6 cellular contexts compared by ENCODE assay signal in the genomic region with DNA sequence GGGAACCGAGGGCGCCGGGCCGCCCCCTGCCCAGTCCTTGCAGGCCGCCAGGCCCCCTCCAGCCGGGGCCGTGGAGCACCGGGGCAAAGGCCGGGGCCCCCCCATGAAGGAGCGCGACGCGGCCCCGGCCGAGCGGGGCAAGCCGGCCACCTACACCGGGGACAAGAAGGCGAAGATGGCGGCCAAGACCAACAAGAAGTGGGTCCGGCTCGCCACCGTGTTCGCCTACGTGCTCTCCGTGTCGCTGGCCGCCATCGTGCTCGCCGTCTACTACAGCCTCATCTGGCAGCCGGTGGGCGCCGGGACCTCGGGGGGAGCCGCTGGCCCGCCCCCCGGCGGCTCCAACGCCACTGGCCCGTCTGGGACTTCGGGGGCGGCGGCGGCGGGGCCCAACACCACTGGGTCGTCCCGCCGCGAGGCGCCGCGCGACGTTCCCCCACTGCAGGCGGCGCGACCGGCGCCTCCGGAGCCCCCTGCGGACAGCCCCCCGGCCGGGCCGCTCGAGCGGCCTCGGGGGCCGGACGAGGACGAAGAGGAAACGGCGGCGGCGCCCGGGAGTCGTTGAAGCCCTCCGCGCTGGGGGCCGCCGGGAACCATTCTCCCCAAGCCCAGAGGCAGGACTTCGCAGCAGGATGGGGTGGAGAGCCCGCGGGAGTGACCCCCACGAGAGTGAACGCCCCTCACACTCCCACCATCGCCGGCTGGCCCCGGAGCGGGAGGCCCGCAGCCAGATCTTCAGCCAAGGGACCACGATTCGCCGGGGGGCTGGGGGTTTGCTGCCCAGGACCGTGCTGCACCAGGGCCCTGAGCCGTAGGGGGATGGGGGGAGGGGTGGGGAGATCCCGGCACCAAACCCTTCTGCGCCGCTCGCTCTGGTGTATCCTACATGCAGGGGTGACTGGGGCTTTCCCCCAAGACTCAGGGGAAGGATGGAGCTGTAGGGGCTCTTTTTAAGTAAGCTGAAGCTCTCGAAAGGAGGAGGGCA. TPM values are rescaled to one million over a fixed set of nuclear protein-coding genes. Genes with fewer than 3 reads are reported as not detected.
DNase-seq lines count a peak whose midpoint lies in the region; FAIRE-seq and TF ChIP-seq lines count a peak whose summit lies in the region.

No MANE protein-coding gene starts in this region.

- TF ChIP-seq POLR2A in vagina (IDR thresholded peaks at IDR 0.05): no peak

- peak; percentile 34 to 48 for DNase-seq in stimulated activated CD4-positive, alpha-beta T cell treated with anti-CD3 and anti-CD28 coated beads, Interleukin-2, amount 100 ng/mL, for 24 hours
- DNase-seq in stimulated activated CD4-positive, alpha-beta T cell treated with anti-CD3 and anti-CD28 coated beads, Interleukin-2, amount 100 ng/mL, for 48 hours: no peak
- DNase-seq in vagina (ENCODE audit: extremely low spot score in 2 of 2) (no peak), urothelium cell line (ENCODE audit: low spot score) (no peak)

- H3K36me3 ChIP-seq in iPS-18a (ENCODE audit: control insufficient read depth, low read depth, low read length) (no peaks in the 10 kb centered on the region), vagina (no peaks in the 10 kb centered on the region)

- H3K9ac ChIP-seq in iPS-18a (ENCODE audit: low read length): no peak overlapping the region

- no peak for TF ChIP-seq CTCF in VCaP (conservative IDR thresholded peaks at IDR 0.05)
- TF ChIP-seq CTCF in vagina (IDR thresholded peaks at IDR 0.05): no peak

- intact Hi-C loops in vagina (cut with DNase I): no loop called here

- H3K27ac ChIP-seq in VCaP (peak overlapping the region; percentile 80), iPS-18a (ENCODE audit: low read length) (no peak overlapping the region), vagina (peak overlapping the region; percentile 75)

- H3K4me3 ChIP-seq in iPS-18a (ENCODE audit: low read length) (peak overlapping the region; percentile 52), vagina (peak overlapping the region; percentile 73 to 85)

- H3K4me1 ChIP-seq in iPS-18a (ENCODE audit: control insufficient read depth, low read depth, low read length) (peaks cover 57% of the 10 kb centered on the region), vagina (peaks cover 31% of the 10 kb centered on the region)

- FAIRE-seq in urothelium cell line (lab: Jason Lieb, UNC): no peak

- no peaks in the 10 kb centered on the region for H3K9me3 ChIP-seq in iPS-18a (ENCODE audit: control insufficient read depth, low read depth, low read length)
- no peaks in the 10 kb centered on the region for H3K9me3 ChIP-seq in vagina

- peaks cover 45% of the 10 kb centered on the region for H3K27me3 ChIP-seq in iPS-18a (ENCODE audit: control insufficient read depth, insufficient read depth, low read length)
- no peaks in the 10 kb centered on the region for H3K27me3 ChIP-seq in vagina

RNA-seq across cellular contexts. Expression of a gene that starts 0.8 kb away (rescaled TPM):
- 5.2 TPM for total RNA-seq in vagina

RNA-seq across cellular contexts. Expression of a gene that starts 16.5 kb away (rescaled TPM):
- 16.0 TPM for total RNA-seq in vagina

RNA-seq across cellular contexts. Expression of a gene that starts 16.5 kb away (rescaled TPM):
- total RNA-seq in vagina: 14.0 TPM

RNA-seq across cellular contexts. Expression of a gene that starts 26.6 kb away (rescaled TPM):
- total RNA-seq in vagina: 9.8 TPM

RNA-seq across cellular contexts. Expression of a gene that starts 33.8 kb away (rescaled TPM):
- total RNA-seq in vagina: 0.74 TPM

Comparison
In these comparisons a context has a peak if more than half of its experiments do, and no peak if none do; other contexts are left out.
1. DNase-seq: peak in stimulated activated CD4-positive, alpha-beta T cell treated with anti-CD3 and anti-CD28 coated beads, Interleukin-2, amount 100 ng/mL, for 24 hours (2 of 2); none in stimulated activated CD4-positive, alpha-beta T cell treated with anti-CD3 and anti-CD28 coated beads, Interleukin-2, amount 100 ng/mL, for 48 hours (0 of 2), vagina (0 of 2) and urothelium cell line (single experiment).